In genomic region chr22:23745780-23746179, GRCh38 we compare ENCODE assay signal across 24 cellular contexts. TPM values are rescaled to one million over a fixed set of nuclear protein-coding genes. Genes with fewer than 3 reads are reported as not detected.
A peak's percentile ranks its signal among the peaks of the same experiment; 100 is the strongest.
DNase-seq lines count a peak whose midpoint lies in the region; ATAC-seq, FAIRE-seq and TF ChIP-seq lines count a peak whose summit lies in the region.
"Had no signal": no experiment of that assay in that cellular context is flagged by ENCODE, and none has a peak within 500 bp of the region (broad histone marks: within the 10 kb centered on the region; RNA-seq: fewer than 3 reads in every experiment).

No MANE protein-coding gene starts in this region.

- DNase-seq in Calu3 (no peak), Karpas-422 (peak; percentile 5), astrocyte (ENCODE audit: low read depth) (no peak), stomach (peak; percentile 63), HT-29 (ENCODE audit: low spot score) (no peak)
- DNase-seq in activated CD4-positive, alpha-beta memory T cell treated with anti-CD3 and anti-CD28 coated beads for 36 hours = no peak
- DNase-seq: BE2C; CD4-positive, CD25-positive, alpha-beta regulatory T cell; DND-41; NCI-H1105; NCI-H146; NCI-H2029 treated with DMSO at 0.1 percent for 48 hours; NCI-H2171 treated with DMSO at 0.1 percent for 48 hours; NCI-H526 treated with DMSO at 0.1 percent for 48 hours; PC-3; Right ventricle myocardium superior had no signal

- TF ChIP-seq EP300 in stomach (IDR thresholded peaks at IDR 0.05) = no peak

- H3K9me2 ChIP-seq in Karpas-422 (replicated peaks; ENCODE audit: insufficient read depth, low read length) = no peaks in the 10 kb centered on the region

- ATAC-seq in activated CD4-positive, CD25-positive, alpha-beta regulatory T cell treated with anti-CD3 and anti-CD28 coated beads, Interleukin-2, amount 50 U/mL, for 24 hours = no peak
- ATAC-seq: A549, HepG2, K562, PC-3 had no signal

- no peaks in the 10 kb centered on the region for H3K27me3 ChIP-seq in Karpas-422 (ENCODE audit: low read length)
- no peaks in the 10 kb centered on the region for H3K27me3 ChIP-seq in astrocyte (ENCODE audit: insufficient read depth, low read length)
- H3K27me3 ChIP-seq in stomach = no peaks in the 10 kb centered on the region
- H3K27me3 ChIP-seq: BE2C had no signal

- H3K9me3 ChIP-seq in Karpas-422 (ENCODE audit: low read length) (no peaks in the 10 kb centered on the region), astrocyte (ENCODE audit: insufficient read depth, low read depth, low read length) (peaks cover 12% of the 10 kb centered on the region), stomach (no peaks in the 10 kb centered on the region)
- H3K9me3 ChIP-seq: A549, BE2C, HAP-1 had no signal

- TF ChIP-seq POLR2A in stomach (IDR thresholded peaks at IDR 0.05) = no peak

- H3K4me3 Mint-ChIP-seq in Calu3 (ENCODE audit: low read depth, unreplicated experiment) (no peak overlapping the region), astrocyte (ENCODE audit: unreplicated experiment) (no peak overlapping the region)
- H3K4me3 Mint-ChIP-seq in activated CD4-positive, alpha-beta memory T cell treated with anti-CD3 and anti-CD28 coated beads for 36 hours = no peak overlapping the region

- H4K20me1 ChIP-seq in Karpas-422 (ENCODE audit: insufficient read depth, low read depth, low read length) (no peaks in the 10 kb centered on the region), astrocyte (ENCODE audit: insufficient read depth, low read length) (peaks cover 21% of the 10 kb centered on the region)

- H3K4me1 ChIP-seq in Karpas-422 (ENCODE audit: low read length) (peaks cover 29% of the 10 kb centered on the region), astrocyte (ENCODE audit: insufficient read depth, low read length) (peaks cover 3% of the 10 kb centered on the region), stomach (peaks cover 9 to 30% (median 14%) of the 10 kb centered on the region in 4 donors)
- H3K4me1 ChIP-seq: BE2C had no signal

- H3K9ac ChIP-seq in Karpas-422 (ENCODE audit: low read length) (no peak overlapping the region), astrocyte (ENCODE audit: low read length) (no peak overlapping the region)

- H3K4me2 ChIP-seq in Karpas-422 (ENCODE audit: low read depth, low read length, poor library complexity, severe bottlenecking) = no peak overlapping the region
- H3K4me2 ChIP-seq in astrocyte (ENCODE audit: low read length) = no peak overlapping the region
- H3K4me2 ChIP-seq: A549 had no signal

- TF ChIP-seq CTCF in Calu3 (IDR thresholded peaks at IDR 0.05; ENCODE audit: unreplicated experiment) (no peak), astrocyte (IDR thresholded peaks at IDR 0.05; ENCODE audit: insufficient read depth, low read depth, low read length) (no peak), stomach (IDR thresholded peaks at IDR 0.05) (no peak)

- no peak overlapping the region for H3K4me3 ChIP-seq in Karpas-422 (ENCODE audit: low read length)
- H3K4me3 ChIP-seq in astrocyte (ENCODE audit: insufficient read depth, low read depth, low read length) = no peak overlapping the region
- H3K4me3 ChIP-seq in stomach = no peak overlapping the region
- H3K4me3 ChIP-seq: A549, HAP-1, K562 had no signal

- peaks cover 16% of the 10 kb centered on the region; the same call in 1 of the 2 replicates for H3K36me3 ChIP-seq in Karpas-422 (ENCODE audit: insufficient read depth, low read length)
- peaks cover 14% of the 10 kb centered on the region for H3K36me3 ChIP-seq in astrocyte (ENCODE audit: insufficient read depth, low read length)
- peaks cover 13 to 49% (median 44%) of the 10 kb centered on the region in 4 donors for H3K36me3 ChIP-seq in stomach

- BruUV-seq in Calu3 (replicated peaks; lab: Mats Ljungman, UMichigan) = no TSS peak

- peaks cover 22% of the 10 kb centered on the region for H3K36me3 Mint-ChIP-seq in Calu3 (ENCODE audit: insufficient read depth, unreplicated experiment)
- H3K36me3 Mint-ChIP-seq in astrocyte (ENCODE audit: low read depth, unreplicated experiment) = peaks cover 33% of the 10 kb centered on the region
- peaks cover 23% of the 10 kb centered on the region for H3K36me3 Mint-ChIP-seq in activated CD4-positive, alpha-beta memory T cell treated with anti-CD3 and anti-CD28 coated beads for 36 hours

- H3K27ac ChIP-seq in Karpas-422 (ENCODE audit: low read length) (no peak overlapping the region), astrocyte (ENCODE audit: low read depth, low read length) (no peak overlapping the region), stomach (no peak overlapping the region)
- H3K27ac ChIP-seq: A549 had no signal

- H3K79me2 ChIP-seq in Karpas-422 (ENCODE audit: low read length) = peaks cover 19% of the 10 kb centered on the region
- peaks cover 15% of the 10 kb centered on the region for H3K79me2 ChIP-seq in astrocyte (ENCODE audit: insufficient read depth, low read length)

- POLR2A ChIA-PET in activated CD4-positive, alpha-beta memory T cell treated with anti-CD3 and anti-CD28 coated beads for 36 hours (lab: Charles Lee) = interaction anchor here (0.6 kb wide), 1 partner anchor 28 kb away, joined by 3 read pairs; no protein-coding TSS in a partner anchor

- H3K27me3 Mint-ChIP-seq in Calu3 (ENCODE audit: unreplicated experiment) (no peaks in the 10 kb centered on the region), astrocyte (ENCODE audit: low read depth, unreplicated experiment) (no peaks in the 10 kb centered on the region)
- H3K27me3 Mint-ChIP-seq in activated CD4-positive, alpha-beta memory T cell treated with anti-CD3 and anti-CD28 coated beads for 36 hours = no peaks in the 10 kb centered on the region

- CTCF ChIA-PET in Calu3 (lab: Charles Lee) = interaction anchor here (0.7 kb wide), 1 partner anchor 229 kb away, joined by 5 read pairs; no protein-coding TSS in a partner anchor
- CTCF ChIA-PET in activated CD4-positive, alpha-beta memory T cell treated with anti-CD3 and anti-CD28 coated beads for 36 hours (lab: Charles Lee) = no interaction called here

- H3K9me3 Mint-ChIP-seq in Calu3 (ENCODE audit: low read depth, unreplicated experiment) = no peaks in the 10 kb centered on the region
- no peaks in the 10 kb centered on the region for H3K9me3 Mint-ChIP-seq in astrocyte (ENCODE audit: unreplicated experiment)
- peaks cover 15% of the 10 kb centered on the region for H3K9me3 Mint-ChIP-seq in activated CD4-positive, alpha-beta memory T cell treated with anti-CD3 and anti-CD28 coated beads for 36 hours

- H3K4me1 Mint-ChIP-seq in Calu3 (ENCODE audit: low read depth, unreplicated experiment) (peaks cover 29% of the 10 kb centered on the region), astrocyte (ENCODE audit: low read depth, unreplicated experiment) (peaks cover 4% of the 10 kb centered on the region)
- peaks cover 9% of the 10 kb centered on the region for H3K4me1 Mint-ChIP-seq in activated CD4-positive, alpha-beta memory T cell treated with anti-CD3 and anti-CD28 coated beads for 36 hours (ENCODE audit: low read depth)

- H2AFZ ChIP-seq in Karpas-422 (ENCODE audit: low read length) (no peak overlapping the region), astrocyte (ENCODE audit: low read depth, low read length) (no peak overlapping the region)

- peak overlapping the region; percentile 50 for H3K27ac Mint-ChIP-seq in Calu3 (ENCODE audit: unreplicated experiment)
- H3K27ac Mint-ChIP-seq in astrocyte (ENCODE audit: unreplicated experiment) = peak overlapping the region; percentile 62
- H3K27ac Mint-ChIP-seq in activated CD4-positive, alpha-beta memory T cell treated with anti-CD3 and anti-CD28 coated beads for 36 hours = no peak overlapping the region

- intact Hi-C loops in Calu3 (cut with micrococcal nuclease; ENCODE audit: unreplicated experiment) (no loop called here), stomach (cut with DNase I; ENCODE audit: low total_unique reads) (no loop called here)
- intact Hi-C loops in activated CD4-positive, alpha-beta memory T cell treated with anti-CD3 and anti-CD28 coated beads for 36 hours (cut with micrococcal nuclease) = no loop called here

- FAIRE-seq in astrocyte (lab: Jason Lieb, UNC) = no peak
- FAIRE-seq: A549, GM12891, HepG2, K562 had no signal

- WGBS in stomach, 5 donors = 31 to 61% (median 41%) methylated on average over 6 of the region's 6 CpGs

RNA-seq across cellular contexts. Expression of gene ZNF70, which starts 5.1 kb away (rescaled TPM):
- total RNA-seq in Calu3 (2022) = 6.5 and 6.6 TPM in 2 replicates
- 8.5 and 12.0 TPM in 2 replicates for total RNA-seq in Karpas-422 (2014; rRNA removed; shearing (Covaris generic); ENCODE audit: low replicate concordance)
- total RNA-seq in astrocyte = 8.8 and 10.3 TPM in 2 replicates
- 1 to 10 TPM in 4 of 5 donors, under 1 TPM in 1; 0.87 to 9.4 (median 4.5) TPM for total RNA-seq in stomach
- polyA plus RNA-seq in stomach = under 1 TPM; 0.58 to 0.68 (median 0.61) TPM
- total RNA-seq in activated CD4-positive, alpha-beta memory T cell treated with anti-CD3 and anti-CD28 coated beads for 36 hours = 1 to 10 TPM; 1.2 to 1.3 TPM
- 1.4 and 1.5 TPM in 2 replicates for total RNA-seq in HT-29 (2014; rRNA removed; shearing (Covaris generic))

RNA-seq across cellular contexts. Expression of gene VPREB3, which starts 8.4 kb away (rescaled TPM):
- total RNA-seq in Calu3 (2022) (0.86 TPM in 1 of 2 replicates, not detected in the other), astrocyte (0.50 TPM in 1 of 2 replicates, not detected in the other), stomach (not detected)
- 321 and 642 TPM in 2 replicates for total RNA-seq in Karpas-422 (2014; rRNA removed; shearing (Covaris generic); ENCODE audit: low replicate concordance)
- polyA plus RNA-seq in stomach = 1 to 10 TPM; 1.1 to 8.7 (median 7.8) TPM
- total RNA-seq in activated CD4-positive, alpha-beta memory T cell treated with anti-CD3 and anti-CD28 coated beads for 36 hours = not detected
- not detected in 2 replicates for total RNA-seq in HT-29 (2014; rRNA removed; shearing (Covaris generic))
- total RNA-seq: HepG2, RPMI7951, SK-MEL-5 had no signal

RNA-seq across cellular contexts. Expression of gene C22orf15, which starts 17.0 kb away (rescaled TPM):
- total RNA-seq in Calu3 (2022) = not detected in 2 replicates
- not detected in 2 replicates for total RNA-seq in Karpas-422 (2014; rRNA removed; shearing (Covaris generic); ENCODE audit: low replicate concordance)
- 0.38 and 0.39 TPM in 2 replicates for total RNA-seq in astrocyte
- not detected for total RNA-seq in stomach
- polyA plus RNA-seq in stomach = under 1 TPM in 1 of 3 donors, not detected in 2; 0.05 TPM
- under 1 TPM; 0.31 to 0.90 TPM for total RNA-seq in activated CD4-positive, alpha-beta memory T cell treated with anti-CD3 and anti-CD28 coated beads for 36 hours
- not detected in 2 replicates for total RNA-seq in HT-29 (2014; rRNA removed; shearing (Covaris generic))
- total RNA-seq: HepG2, K562, PC-3, Right ventricle myocardium superior, RPMI7951, SK-MEL-5 had no signal
- polyA plus RNA-seq: A549, HepG2 had no signal

RNA-seq across cellular contexts. Expression of gene CHCHD10, which starts 22.0 kb away (rescaled TPM):
- total RNA-seq in Calu3 (2022) (155 and 181 TPM in 2 replicates), astrocyte (60.9 and 70.5 TPM in 2 replicates), stomach (100 to 1,000 TPM in 1 of 5 donors, 10 to 100 TPM in 2, 1 to 10 TPM in 2; 5.8 to 589 (median 43.2) TPM)
- 115 and 220 TPM in 2 replicates for total RNA-seq in Karpas-422 (2014; rRNA removed; shearing (Covaris generic); ENCODE audit: low replicate concordance)
- polyA plus RNA-seq in stomach = 100 to 1,000 TPM; 159 to 204 (median 168) TPM
- total RNA-seq in activated CD4-positive, alpha-beta memory T cell treated with anti-CD3 and anti-CD28 coated beads for 36 hours = 100 to 1,000 TPM; 144 to 157 TPM
- total RNA-seq in HT-29 (2014; rRNA removed; shearing (Covaris generic)) = 32.9 and 53.4 TPM in 2 replicates

RNA-seq across cellular contexts. Expression of gene MMP11, which starts 26.9 kb away (rescaled TPM):
- total RNA-seq in Calu3 (2022) (2.0 and 3.4 TPM in 2 replicates), astrocyte (12.2 and 23.7 TPM in 2 replicates), stomach (10 to 100 TPM in 1 of 5 donors, 1 to 10 TPM in 2, not detected in 2; 2.3 to 54.2 (median 5.3) TPM)
- total RNA-seq in Karpas-422 (2014; rRNA removed; shearing (Covaris generic); ENCODE audit: low replicate concordance) = 48.2 and 84.2 TPM in 2 replicates
- polyA plus RNA-seq in stomach = 1 to 10 TPM in 2 of 3 donors, under 1 TPM in 1; 0.50 to 2.0 (median 2.0) TPM
- total RNA-seq in activated CD4-positive, alpha-beta memory T cell treated with anti-CD3 and anti-CD28 coated beads for 36 hours = 1 to 10 TPM in 1 of 2 experiments, under 1 TPM in 1; 0.70 to 1.0 TPM
- total RNA-seq in HT-29 (2014; rRNA removed; shearing (Covaris generic)) = 0.18 and 0.89 TPM in 2 replicates

Comparison
In these comparisons a context has a peak if more than half of its experiments do, and no peak if none do; other contexts are left out.
1. DNase-seq: peak in Karpas-422 (single experiment) and stomach (single experiment); none in Calu3 (single experiment), astrocyte (single experiment), activated CD4-positive, alpha-beta memory T cell treated with anti-CD3 and anti-CD28 coated beads for 36 hours (single experiment) and HT-29 (single experiment).
2. RNA of gene VPREB3, which starts 8.4 kb away (total RNA-seq): 321 to 642 TPM in Karpas-422; 0.86 TPM in Calu3, 0.50 TPM in astrocyte, not detected in activated CD4-positive, alpha-beta memory T cell treated with anti-CD3 and anti-CD28 coated beads for 36 hours, not detected in stomach and not detected in HT-29; every median in the first group is over 100 times any median in the second.